Comparison of ENCODE assay signal across 6 cellular contexts in genomic region chr6:32193096-32193495, GRCh38. TPM values are rescaled to one million over a fixed set of nuclear protein-coding genes. Genes with fewer than 3 reads are reported as not detected.
DNase-seq lines count a peak whose midpoint lies in the region; ATAC-seq and TF ChIP-seq lines count a peak whose summit lies in the region.
"Not testable (repeated sequence)": the region's sequence is repeated elsewhere in the genome, so short reads cannot be mapped to it uniquely, and the experiment has no call there.

No MANE protein-coding gene starts in this region.

- not testable (repeated sequence) for DNase-seq in A673 (ENCODE audit: low spot score); Jurkat, Clone E6-1 (ENCODE audit: low read depth, low spot score); activated CD8-positive, alpha-beta memory T cell treated with anti-CD3 and anti-CD28 coated beads, Interleukin-2, amount 10 ng/mL, durations not matched to agents 7 days and 5 days; psoas muscle

- not testable (repeated sequence) for H3K27me3 ChIP-seq in A673 (replicated peaks; ENCODE audit: insufficient read depth, low read depth, low read length, poor library complexity); liver (ENCODE audit: control insufficient read depth in 4 of 4, insufficient read depth in 4 of 4, low read length in 3 of 4); psoas muscle (ENCODE audit: insufficient read depth in 3 of 3, low read length in 2 of 3)

- not testable (repeated sequence) for H3K9ac ChIP-seq in liver (ENCODE audit: low read depth in 1 of 2, low read length in 2 of 2)

- CTCF ChIA-PET in A673 (lab: Charles Lee) = not testable (repeated sequence)
- CTCF ChIA-PET in activated CD8-positive, alpha-beta memory T cell treated with anti-CD3 and anti-CD28 coated beads, Interleukin-2, amount 10 ng/mL, durations not matched to agents 7 days and 5 days (lab: Charles Lee) = interaction anchor here (1.2 to 4.2 kb wide), 6 partner anchors 11 to 779 kb away, joined by 3 to 31 read pairs (median 5); partner anchors contain the start of genes AGPAT1, ATF6B and RNF5

- intact Hi-C loops in A673 (cut with micrococcal nuclease; ENCODE audit: unreplicated experiment); dendritic cell treated with granulocyte-macrophage colony-stimulating factor and Interleukin-4, amounts not matched to agents 40 ng/mL and 50 ng/mL, for 4 days (cut with micrococcal nuclease): not testable (repeated sequence)
- intact Hi-C loops in psoas muscle (cut with DNase I) = loop anchor here in 1 of 2 donors (10.0 kb wide), 1 partner anchor 1002 kb away; the partner anchor contains the start of gene COL11A2

- H3K4me1 ChIP-seq in A673 (ENCODE audit: insufficient read depth, low read length, poor library complexity, severe bottlenecking) (peaks cover 44% of the 10 kb centered on the region), liver (ENCODE audit: control insufficient read depth in 4 of 4, insufficient read depth in 4 of 4, low read length in 3 of 4) (peaks cover 8 to 42% (median 26%) of the 10 kb centered on the region in 4 donors), psoas muscle (peaks cover 28% of the 10 kb centered on the region)

- peak overlapping the region; percentile 94 for H3K27ac ChIP-seq in A673 (ENCODE audit: low read depth, low read length, poor library complexity, severe bottlenecking)
- H3K27ac ChIP-seq in liver (ENCODE audit: low read depth in 1 of 2, low read length in 2 of 2) = peak overlapping the region; percentile 75 to 97
- H3K27ac ChIP-seq in psoas muscle = peak overlapping the region; percentile 48

- not testable (repeated sequence) for BruUV-seq in A673 (replicated peaks; lab: Mats Ljungman, UMichigan)

- not testable (repeated sequence) for H3K4me3 ChIP-seq in A673 (ENCODE audit: low read depth, low read length, poor library complexity, severe bottlenecking); liver (ENCODE audit: low read depth in 1 of 3, low read length in 3 of 3)
- peak overlapping the region; percentile 62 for H3K4me3 ChIP-seq in Jurkat, Clone E6-1 (ENCODE audit: low read length)
- peak overlapping the region; percentile 77 for H3K4me3 ChIP-seq in psoas muscle

- H3K9me3 ChIP-seq in A673 (ENCODE audit: low read depth, low read length, poor library complexity, severe bottlenecking); liver (ENCODE audit: control insufficient read depth in 4 of 4, low read length in 3 of 4); psoas muscle: not testable (repeated sequence)

- ATAC-seq in activated CD8-positive, alpha-beta memory T cell treated with anti-CD3 and anti-CD28 coated beads, Interleukin-2, amount 10 ng/mL, durations not matched to agents 7 days and 5 days; psoas muscle: not testable (repeated sequence)

- peak overlapping the region; percentile 95 for H3K27ac Mint-ChIP-seq in activated CD8-positive, alpha-beta memory T cell treated with anti-CD3 and anti-CD28 coated beads, Interleukin-2, amount 10 ng/mL, durations not matched to agents 7 days and 5 days
- H3K27ac Mint-ChIP-seq in dendritic cell treated with granulocyte-macrophage colony-stimulating factor and Interleukin-4, amounts not matched to agents 40 ng/mL and 50 ng/mL, for 4 days = peak overlapping the region; percentile 93

- H3K4me3 Mint-ChIP-seq in activated CD8-positive, alpha-beta memory T cell treated with anti-CD3 and anti-CD28 coated beads, Interleukin-2, amount 10 ng/mL, durations not matched to agents 7 days and 5 days = peak overlapping the region; percentile 98
- peak overlapping the region; percentile 94 for H3K4me3 Mint-ChIP-seq in dendritic cell treated with granulocyte-macrophage colony-stimulating factor and Interleukin-4, amounts not matched to agents 40 ng/mL and 50 ng/mL, for 4 days

- TF ChIP-seq RAD21 in liver (IDR thresholded peaks at IDR 0.05) = not testable (repeated sequence)

- not testable (repeated sequence) for H3K36me3 ChIP-seq in A673 (ENCODE audit: insufficient read depth, low read length, poor library complexity, severe bottlenecking); liver (ENCODE audit: control insufficient read depth in 4 of 4, insufficient read depth in 3 of 4, low read depth in 1 of 4, low read length in 3 of 4); psoas muscle (ENCODE audit: insufficient read depth in 1 of 2, low read depth in 1 of 2)

- H3K27me3 Mint-ChIP-seq in activated CD8-positive, alpha-beta memory T cell treated with anti-CD3 and anti-CD28 coated beads, Interleukin-2, amount 10 ng/mL, durations not matched to agents 7 days and 5 days; dendritic cell treated with granulocyte-macrophage colony-stimulating factor and Interleukin-4, amounts not matched to agents 40 ng/mL and 50 ng/mL, for 4 days: not testable (repeated sequence)

- not testable (repeated sequence) for H3K9me3 Mint-ChIP-seq in activated CD8-positive, alpha-beta memory T cell treated with anti-CD3 and anti-CD28 coated beads, Interleukin-2, amount 10 ng/mL, durations not matched to agents 7 days and 5 days (ENCODE audit: low read depth); dendritic cell treated with granulocyte-macrophage colony-stimulating factor and Interleukin-4, amounts not matched to agents 40 ng/mL and 50 ng/mL, for 4 days

- TF ChIP-seq CTCF in A673 (conservative IDR thresholded peaks at IDR 0.05; ENCODE audit: low read depth, low read length); liver (IDR thresholded peaks at IDR 0.05; ENCODE audit: low read depth, low read length, missing input control); psoas muscle (IDR thresholded peaks at IDR 0.05): not testable (repeated sequence)

- peaks cover 36% of the 10 kb centered on the region for H3K4me1 Mint-ChIP-seq in activated CD8-positive, alpha-beta memory T cell treated with anti-CD3 and anti-CD28 coated beads, Interleukin-2, amount 10 ng/mL, durations not matched to agents 7 days and 5 days
- peaks cover 76% of the 10 kb centered on the region for H3K4me1 Mint-ChIP-seq in dendritic cell treated with granulocyte-macrophage colony-stimulating factor and Interleukin-4, amounts not matched to agents 40 ng/mL and 50 ng/mL, for 4 days (ENCODE audit: low read depth)

- WGBS in liver = 80% methylated on average over 13 of the region's 13 CpGs
- 77 to 86% (median 84%) methylated on average over 13 of the region's 13 CpGs for WGBS in psoas muscle, 3 donors

- POLR2A ChIA-PET in A673 (lab: Charles Lee; ENCODE audit: low non-redundant PET) = not testable (repeated sequence)

- peaks cover 23% of the 10 kb centered on the region for H3K36me3 Mint-ChIP-seq in activated CD8-positive, alpha-beta memory T cell treated with anti-CD3 and anti-CD28 coated beads, Interleukin-2, amount 10 ng/mL, durations not matched to agents 7 days and 5 days
- peaks cover 56% of the 10 kb centered on the region for H3K36me3 Mint-ChIP-seq in dendritic cell treated with granulocyte-macrophage colony-stimulating factor and Interleukin-4, amounts not matched to agents 40 ng/mL and 50 ng/mL, for 4 days (ENCODE audit: low read depth)

RNA-seq across cellular contexts. Expression of gene GPSM3, which starts 0.7 kb away (rescaled TPM):
- total RNA-seq in A673 (2021) = 4.8 and 6.0 TPM in 2 replicates
- polyA plus RNA-seq in Jurkat, Clone E6-1 (2012; ENCODE audit: insufficient read depth, insufficient read length) = 103 TPM
- total RNA-seq in activated CD8-positive, alpha-beta memory T cell treated with anti-CD3 and anti-CD28 coated beads, Interleukin-2, amount 10 ng/mL, durations not matched to agents 7 days and 5 days = 100 to 1,000 TPM; 171 to 196 TPM
- total RNA-seq in liver = 1 to 10 TPM; 2.3 to 6.6 TPM
- polyA plus RNA-seq in liver = 1 to 10 TPM; 6.0 to 8.0 TPM
- 1 to 10 TPM; 1.7 to 5.1 (median 3.5) TPM for total RNA-seq in psoas muscle
- 1 to 10 TPM; 1.5 to 2.7 (median 2.6) TPM for polyA plus RNA-seq in psoas muscle

RNA-seq across cellular contexts. Expression of gene PBX2, which starts 3.1 kb away (rescaled TPM):
- total RNA-seq in A673 (2021) (84.0 and 97.2 TPM in 2 replicates), liver (10 to 100 TPM; 21.3 to 52.5 TPM), psoas muscle (10 to 100 TPM; 36.1 to 46.7 (median 37.5) TPM)
- polyA plus RNA-seq in Jurkat, Clone E6-1 (2012; ENCODE audit: insufficient read depth, insufficient read length) = 79.8 TPM
- total RNA-seq in activated CD8-positive, alpha-beta memory T cell treated with anti-CD3 and anti-CD28 coated beads, Interleukin-2, amount 10 ng/mL, durations not matched to agents 7 days and 5 days = 10 to 100 TPM; 60.0 to 61.6 TPM
- polyA plus RNA-seq in liver (10 to 100 TPM in 1 of 2 donors, 1 to 10 TPM in 1; 1.5 to 16.0 TPM), psoas muscle (10 to 100 TPM; 20.4 to 27.4 (median 22.1) TPM)

RNA-seq across cellular contexts. Expression of gene AGER, which starts 9.0 kb away (rescaled TPM):
- total RNA-seq in A673 (2021) (13.3 and 18.8 TPM in 2 replicates), liver (under 1 TPM; 0.47 to 0.92 TPM), psoas muscle (1 to 10 TPM in 3 of 4 donors, under 1 TPM in 1; 0.85 to 2.0 (median 1.4) TPM)
- polyA plus RNA-seq in Jurkat, Clone E6-1 (2012; ENCODE audit: insufficient read depth, insufficient read length) = 18.3 TPM
- total RNA-seq in activated CD8-positive, alpha-beta memory T cell treated with anti-CD3 and anti-CD28 coated beads, Interleukin-2, amount 10 ng/mL, durations not matched to agents 7 days and 5 days = 10 to 100 TPM; 20.7 to 22.0 TPM
- polyA plus RNA-seq in liver (under 1 TPM; 0.75 to 0.91 TPM), psoas muscle (1 to 10 TPM in 1 of 3 donors, under 1 TPM in 2; 0.79 to 1.7 (median 0.91) TPM)

RNA-seq across cellular contexts. Expression of gene RNF5, which starts 14.9 kb away (rescaled TPM):
- total RNA-seq in A673 (2021) = 62.9 and 67.0 TPM in 2 replicates
- polyA plus RNA-seq in Jurkat, Clone E6-1 (2012; ENCODE audit: insufficient read depth, insufficient read length) = 112 TPM
- total RNA-seq in activated CD8-positive, alpha-beta memory T cell treated with anti-CD3 and anti-CD28 coated beads, Interleukin-2, amount 10 ng/mL, durations not matched to agents 7 days and 5 days = 10 to 100 TPM; 41.0 to 51.9 TPM
- total RNA-seq in liver = 10 to 100 TPM; 51.5 to 56.1 TPM
- 10 to 100 TPM; 65.9 to 85.9 TPM for polyA plus RNA-seq in liver
- total RNA-seq in psoas muscle = 10 to 100 TPM; 52.0 to 91.1 (median 57.0) TPM
- 100 to 1,000 TPM; 110 to 122 (median 113) TPM for polyA plus RNA-seq in psoas muscle

RNA-seq across cellular contexts. Expression of gene AGPAT1, which starts 17.2 kb away (rescaled TPM):
- 102 and 108 TPM in 2 replicates for total RNA-seq in A673 (2021)
- polyA plus RNA-seq in Jurkat, Clone E6-1 (2012; ENCODE audit: insufficient read depth, insufficient read length) = 57.3 TPM
- total RNA-seq in activated CD8-positive, alpha-beta memory T cell treated with anti-CD3 and anti-CD28 coated beads, Interleukin-2, amount 10 ng/mL, durations not matched to agents 7 days and 5 days = 10 to 100 TPM; 37.5 to 38.6 TPM
- 10 to 100 TPM; 10.4 to 14.7 TPM for total RNA-seq in liver
- polyA plus RNA-seq in liver = 10 to 100 TPM; 20.3 to 45.1 TPM
- total RNA-seq in psoas muscle = 10 to 100 TPM; 36.8 to 59.8 (median 47.7) TPM
- polyA plus RNA-seq in psoas muscle = 10 to 100 TPM; 35.0 to 77.8 (median 38.0) TPM

Comparison
In these comparisons a context has a peak if more than half of its experiments do, and no peak if none do; other contexts are left out.
1. RNA of gene GPSM3, which starts 0.7 kb away (total RNA-seq): 171 to 196 TPM in activated CD8-positive, alpha-beta memory T cell treated with anti-CD3 and anti-CD28 coated beads, Interleukin-2, amount 10 ng/mL, durations not matched to agents 7 days and 5 days; 2.3 to 6.6 TPM in liver, 4.8 to 6.0 TPM in A673 and 1.7 to 5.1 TPM in psoas muscle; every median in the first group is over 10 times any median in the second.
2. Peak in every context shown above with its lines, with median percentiles within 50 percentile points of each other: H3K27ac ChIP-seq.